Comparison of ENCODE assay signal across 1 cellular context in the genomic region with DNA sequence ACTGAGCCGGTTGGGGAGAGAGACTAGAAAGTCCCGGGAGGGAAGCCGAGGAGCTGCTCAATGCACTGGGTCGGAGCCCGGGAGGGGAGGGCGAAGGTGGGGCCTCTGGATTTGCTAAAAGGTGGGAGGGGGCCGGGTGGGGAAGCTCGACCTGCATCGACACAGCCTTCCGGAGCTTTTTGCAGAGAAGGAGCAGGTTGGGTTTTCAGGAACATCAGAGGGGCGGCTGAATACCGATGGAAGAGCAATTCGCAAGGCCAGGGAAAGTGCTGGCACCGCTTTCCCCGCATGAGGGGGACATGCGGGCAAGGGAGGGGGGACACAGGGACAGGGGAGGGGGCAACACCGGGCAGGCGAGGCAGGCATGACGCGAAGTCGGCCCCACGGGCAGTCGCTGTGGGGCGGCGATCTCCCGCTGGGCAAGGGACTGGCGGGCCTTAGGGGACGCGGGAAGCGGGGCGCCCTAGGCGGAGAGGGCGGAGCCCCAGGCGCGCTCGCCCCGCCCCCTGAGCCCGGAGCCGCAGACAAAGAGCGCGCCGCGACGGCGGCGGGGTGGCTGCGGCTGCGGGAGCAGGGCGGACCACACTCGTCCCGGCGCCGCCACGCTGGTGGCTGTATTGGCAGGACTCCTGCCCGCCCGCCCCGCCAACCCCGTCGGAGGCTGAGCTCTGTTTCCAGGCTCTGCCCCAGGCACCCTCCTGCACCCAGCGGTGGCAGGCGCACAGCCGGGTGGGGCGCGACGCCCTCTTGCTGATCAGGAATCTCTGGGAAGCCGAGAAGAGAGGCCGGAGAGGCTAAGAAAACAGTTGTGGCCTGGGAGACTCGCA.
TF ChIP-seq lines count a peak whose summit lies in the region.

No MANE protein-coding gene starts in this region.

TF ChIP-seq in IMR-90, 13 proteins besides CTCF, POLR2A, EP300 and RAD21 (continued from another document):
- TF ChIP-seq, protein P1, sequence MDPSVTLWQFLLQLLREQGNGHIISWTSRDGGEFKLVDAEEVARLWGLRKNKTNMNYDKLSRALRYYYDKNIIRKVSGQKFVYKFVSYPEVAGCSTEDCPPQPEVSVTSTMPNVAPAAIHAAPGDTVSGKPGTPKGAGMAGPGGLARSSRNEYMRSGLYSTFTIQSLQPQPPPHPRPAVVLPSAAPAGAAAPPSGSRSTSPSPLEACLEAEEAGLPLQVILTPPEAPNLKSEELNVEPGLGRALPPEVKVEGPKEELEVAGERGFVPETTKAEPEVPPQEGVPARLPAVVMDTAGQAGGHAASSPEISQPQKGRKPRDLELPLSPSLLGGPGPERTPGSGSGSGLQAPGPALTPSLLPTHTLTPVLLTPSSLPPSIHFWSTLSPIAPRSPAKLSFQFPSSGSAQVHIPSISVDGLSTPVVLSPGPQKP (IDR thresholded peaks at IDR 0.05; ENCODE audit: borderline replicate concordance, low read depth, low read length), result no peak
- TF ChIP-seq, protein P2, sequence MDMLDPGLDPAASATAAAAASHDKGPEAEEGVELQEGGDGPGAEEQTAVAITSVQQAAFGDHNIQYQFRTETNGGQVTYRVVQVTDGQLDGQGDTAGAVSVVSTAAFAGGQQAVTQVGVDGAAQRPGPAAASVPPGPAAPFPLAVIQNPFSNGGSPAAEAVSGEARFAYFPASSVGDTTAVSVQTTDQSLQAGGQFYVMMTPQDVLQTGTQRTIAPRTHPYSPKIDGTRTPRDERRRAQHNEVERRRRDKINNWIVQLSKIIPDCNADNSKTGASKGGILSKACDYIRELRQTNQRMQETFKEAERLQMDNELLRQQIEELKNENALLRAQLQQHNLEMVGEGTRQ (IDR thresholded peaks at IDR 0.05; ENCODE audit: low read depth, low read length), result no peak
- TF ChIP-seq RCOR1 (IDR thresholded peaks at IDR 0.05; ENCODE audit: insufficient replicate concordance, low read length), result no peak
